ENCODE assay signal across 9 cellular contexts in genomic region chr15:78979456-78980320, GRCh38. TPM values are rescaled to one million over a fixed set of nuclear protein-coding genes. Genes with fewer than 3 reads are reported as not detected.
A peak's percentile ranks its signal among the peaks of the same experiment; 100 is the strongest.
DNase-seq lines count a peak whose midpoint lies in the region; ATAC-seq and FAIRE-seq lines count a peak whose summit lies in the region.
"Had no signal": no experiment of that assay in that cellular context is flagged by ENCODE, and none has a peak within 500 bp of the region (broad histone marks: within the 10 kb centered on the region; RNA-seq: fewer than 3 reads in every experiment).

No MANE protein-coding gene starts in this region.

- H3K36me3 Mint-ChIP-seq in activated T-cell treated with anti-CD3 and anti-CD28 coated beads, Interleukin-2, amount 50 U/mL, for 24 hours (ENCODE audit: low read depth): no peaks in the 10 kb centered on the region

- DNase-seq in GM19239 (ENCODE audit: insufficient read length, low spot score) (no peak), NCI-H446 treated with DMSO at 0.1 percent for 48 hours (lab: John Stamatoyannopoulos, UW) (peak; percentile 44), glomerular endothelial cell (ENCODE audit: extremely low read depth, low read depth, low spot score) (peak; percentile 5), posterior cingulate gyrus (peak in 8 of 10 donors; percentile 29 to 89 (median 46))
- DNase-seq in activated T-cell treated with anti-CD3 and anti-CD28 coated beads, Interleukin-2, amount 50 U/mL, for 24 hours: peak; percentile 34

- no peaks in the 10 kb centered on the region for H3K36me3 ChIP-seq in BLaER1

- peak overlapping the region; percentile 24; the same call in 1 of the 2 replicates for H3K4me3 ChIP-seq in BLaER1
- H3K4me3 ChIP-seq: SK-N-MC had no signal

- H3K4me2 ChIP-seq in BLaER1: peak overlapping the region; percentile 89

- no peaks in the 10 kb centered on the region for H4K20me1 ChIP-seq in BLaER1

- H3K4me1 Mint-ChIP-seq in activated T-cell treated with anti-CD3 and anti-CD28 coated beads, Interleukin-2, amount 50 U/mL, for 24 hours (ENCODE audit: low read depth): peaks cover 8% of the 10 kb centered on the region

- no peaks in the 10 kb centered on the region for H3K9me3 Mint-ChIP-seq in activated T-cell treated with anti-CD3 and anti-CD28 coated beads, Interleukin-2, amount 50 U/mL, for 24 hours

- peak; percentile 89 for FAIRE-seq in GM19239 (lab: Jason Lieb, UNC)

- H3K27me3 Mint-ChIP-seq in activated T-cell treated with anti-CD3 and anti-CD28 coated beads, Interleukin-2, amount 50 U/mL, for 24 hours: peaks cover 13% of the 10 kb centered on the region

- H3K27ac Mint-ChIP-seq in activated T-cell treated with anti-CD3 and anti-CD28 coated beads, Interleukin-2, amount 50 U/mL, for 24 hours: no peak overlapping the region

- H3K27ac ChIP-seq in BLaER1: 0 out of 2 replicates have a peak overlapping the region, but pooled peaks have one; percentile 20
- H3K27ac ChIP-seq: SK-N-MC had no signal

- intact Hi-C loops in posterior cingulate gyrus (cut with DNase I): loop anchor here (10.0 kb wide), 1 partner anchor 75 kb away; no protein-coding TSS in a partner anchor

- no peak overlapping the region for H3K9ac ChIP-seq in BLaER1

- no peaks in the 10 kb centered on the region for H3K9me3 ChIP-seq in BLaER1

- H3K4me1 ChIP-seq in BLaER1: peaks cover 73% of the 10 kb centered on the region

- no peaks in the 10 kb centered on the region for H3K27me3 ChIP-seq in BLaER1

- ATAC-seq in HG02588 (IDR thresholded peaks at IDR 0.05; ENCODE audit: unreplicated experiment): no peak
- ATAC-seq in GM18907 (IDR thresholded peaks at IDR 0.05; ENCODE audit: unreplicated experiment): no peak

- H3K4me3 Mint-ChIP-seq in activated T-cell treated with anti-CD3 and anti-CD28 coated beads, Interleukin-2, amount 50 U/mL, for 24 hours: no peak overlapping the region

RNA-seq across cellular contexts. Expression of gene CTSH, which starts 34.8 kb away (rescaled TPM):
- total RNA-seq in glomerular endothelial cell: 7.6 and 36.7 TPM in 2 replicates
